ENCODE assay signal across 13 cellular contexts in genomic region chr5:75365740-75366139, GRCh38.
"Had no signal": no experiment of that assay in that cellular context is flagged by ENCODE, and none has a peak within 500 bp of the region (broad histone marks: within the 10 kb centered on the region; RNA-seq: fewer than 3 reads in every experiment).

No MANE protein-coding gene starts in this region.

- H3K27me3 ChIP-seq: left lung, neural progenitor cell, pancreas, stomach, tibial artery, uterus had no signal

- H3K9ac ChIP-seq: neural progenitor cell had no signal

- H3K27ac ChIP-seq: left lung, pancreas, stomach, tibial artery, uterus had no signal

- H3K4me1 ChIP-seq: left lung, tibial artery, uterus had no signal

- H3K4me2 ChIP-seq: neural progenitor cell had no signal

- FAIRE-seq: islet of Langerhans, pancreas had no signal

- H3K4me3 ChIP-seq: left lung, neural progenitor cell, pancreas, stomach, tibial artery, uterus had no signal

- DNase-seq: activated CD4-positive, alpha-beta T cell treated with anti-CD3 and anti-CD28 coated beads, Interleukin-2, amount 50 U/mL, for 1 hour; activated naive CD4-positive, alpha-beta T cell treated with anti-CD3 and anti-CD28 coated beads, Interleukin-2, amount 50 U/mL, for 16 hours; activated T-cell treated with anti-CD3 and anti-CD28 coated beads for 4 hours; amniotic stem cell; head of caudate nucleus; left lung; pancreas; stimulated activated CD4-positive, alpha-beta T cell treated with anti-CD3 and anti-CD28 coated beads, Interleukin-4, amount 100 ng/mL, for 1 hour; stomach; tibial artery; uterus had no signal

- H3K9me3 ChIP-seq: left lung, pancreas, stomach, tibial artery, uterus had no signal

- H2AFZ ChIP-seq: neural progenitor cell had no signal

- ATAC-seq: left lung, pancreas had no signal

- H3K36me3 ChIP-seq: pancreas, uterus had no signal
